ENCODE assay signal across 8 cellular contexts in genomic region chr14:80955434-80955939, GRCh38. TPM values are rescaled to one million over a fixed set of nuclear protein-coding genes. Genes with fewer than 3 reads are reported as not detected.
A peak's percentile ranks its signal among the peaks of the same experiment; 100 is the strongest.
DNase-seq lines count a peak whose midpoint lies in the region; ATAC-seq and TF ChIP-seq lines count a peak whose summit lies in the region.

Gene TSHR (plus strand): TSS chr14:80955621. CDS start chr14:80955681, 60 bp downstream.

- whole genome bisulfite sequencing in liver = 18% methylated on average over 19 of the region's 19 CpGs

- peaks cover 0 to 15% (median 8%) of the 10 kb centered on the region in 4 donors for H3K4me1 ChIP-seq in liver (ENCODE audit: control insufficient read depth in 4 of 4, insufficient read depth in 4 of 4, low read length in 3 of 4)
- H3K4me1 ChIP-seq in thoracic aorta (ENCODE audit: control insufficient read depth in 1 of 2, low read depth in 2 of 2) = peaks cover 3 to 4% of the 10 kb centered on the region in 2 donors

- no peak for TF ChIP-seq CTCF in MCF 10A (IDR thresholded peaks at IDR 0.05; ENCODE audit: unreplicated experiment)
- TF ChIP-seq CTCF in liver (IDR thresholded peaks at IDR 0.05; ENCODE audit: low read depth, low read length, missing input control) = no peak
- TF ChIP-seq CTCF in thoracic aorta (IDR thresholded peaks at IDR 0.05) = no peak

- H3K9ac ChIP-seq in liver (ENCODE audit: low read depth in 1 of 2, low read length in 2 of 2) = no peak within 1 kb of the TSS

- CTCF ChIA-PET in MCF 10A (lab: Yijun Ruan, JAX) = interaction anchor here (0.6 to 9.6 kb wide), 23 partner anchors 9 to 739 kb away, joined by 3 to 140 read pairs (median 3); no protein-coding TSS in a partner anchor

- H3K4me3 ChIP-seq in liver (ENCODE audit: low read depth in 1 of 3, low read length in 3 of 3) = peak within 1 kb of the TSS; percentile 39 to 61 (median 53)
- peak within 1 kb of the TSS; percentile 90 for H3K4me3 ChIP-seq in thoracic aorta

- ATAC-seq in thoracic aorta (ENCODE audit: insufficient number of reproducible peaks, low FRiP score, low read depth) = no peak
- ATAC-seq in GM21381 (IDR thresholded peaks at IDR 0.05; ENCODE audit: unreplicated experiment) = no peak
- ATAC-seq in GM19452 (IDR thresholded peaks at IDR 0.05; ENCODE audit: unreplicated experiment) = no peak

- intact Hi-C loops in MCF 10A (cut with micrococcal nuclease) = loop anchor here (2.0 kb wide), 1 partner anchor 215 kb away; no protein-coding TSS in a partner anchor

- TF ChIP-seq RAD21 in liver (IDR thresholded peaks at IDR 0.05) = no peak

- POLR2A ChIA-PET in MCF 10A (lab: Yijun Ruan, JAX) = no interaction called here

- no peaks in the 10 kb centered on the region for H3K9me3 Mint-ChIP-seq in MCF 10A (ENCODE audit: unreplicated experiment)

- peaks cover 69% of the 10 kb centered on the region for H3K27me3 Mint-ChIP-seq in MCF 10A (ENCODE audit: insufficient read depth, unreplicated experiment)

- H3K9me3 ChIP-seq in KOPT-K1 (ENCODE audit: insufficient read depth, low read length, poor library complexity, severe bottlenecking) (peaks cover 11% of the 10 kb centered on the region), liver (ENCODE audit: control insufficient read depth in 4 of 4, low read length in 3 of 4) (no peaks in the 10 kb centered on the region), thoracic aorta (no peaks in the 10 kb centered on the region)

- no TSS peak for BruUV-seq in MCF 10A (replicated peaks; lab: Mats Ljungman, UMichigan)

- no peaks in the 10 kb centered on the region for H3K36me3 Mint-ChIP-seq in MCF 10A (ENCODE audit: insufficient read depth, unreplicated experiment)

- no peak within 1 kb of the TSS for H3K27ac Mint-ChIP-seq in MCF 10A (ENCODE audit: low read depth, unreplicated experiment)

- peak; percentile 5 for DNase-seq in AG08395 (ENCODE audit: low spot score)
- DNase-seq in MCF 10A (ENCODE audit: unreplicated experiment) = no peak
- no peak for DNase-seq in thoracic aorta (ENCODE audit: low spot score)
- no peak for DNase-seq in stimulated activated CD4-positive, alpha-beta T cell treated with anti-CD3 and anti-CD28 coated beads, Interleukin-4, amount 100 ng/mL, for 1 hour

- H3K36me3 ChIP-seq in KOPT-K1 (ENCODE audit: insufficient read depth, low read length) (peaks cover 13% of the 10 kb centered on the region; the same call in 1 of the 2 replicates), liver (ENCODE audit: control insufficient read depth in 4 of 4, insufficient read depth in 3 of 4, low read depth in 1 of 4, low read length in 3 of 4) (no peaks in the 10 kb centered on the region), thoracic aorta (no peaks in the 10 kb centered on the region)

- peak within 1 kb of the TSS; percentile 98 for H3K27ac ChIP-seq in KOPT-K1 (ENCODE audit: low read depth, low read length, poor library complexity, severe bottlenecking)
- no peak within 1 kb of the TSS for H3K27ac ChIP-seq in liver (ENCODE audit: low read depth in 1 of 2, low read length in 2 of 2)
- no peak within 1 kb of the TSS for H3K27ac ChIP-seq in thoracic aorta

- H3K27me3 ChIP-seq in liver (ENCODE audit: control insufficient read depth in 4 of 4, insufficient read depth in 4 of 4, low read length in 3 of 4) (no peaks in the 10 kb centered on the region), thoracic aorta (replicated peaks; ENCODE audit: insufficient read depth) (no peaks in the 10 kb centered on the region)

- peak within 1 kb of the TSS; percentile 70 for H3K4me3 Mint-ChIP-seq in MCF 10A (ENCODE audit: unreplicated experiment)

- no peaks in the 10 kb centered on the region for H3K4me1 Mint-ChIP-seq in MCF 10A (ENCODE audit: insufficient read depth, unreplicated experiment)

TF ChIP-seq in liver, 16 proteins besides CTCF, POLR2A, EP300 and RAD21:
- TF ChIP-seq FOXA1 (IDR thresholded peaks at IDR 0.05) (no peak), JUND (IDR thresholded peaks at IDR 0.05) (no peak), EGR1 (IDR thresholded peaks at IDR 0.05; ENCODE audit: low read depth in 2 of 2) (no peak), SP1 (IDR thresholded peaks at IDR 0.05) (no peak), ZBTB33 (IDR thresholded peaks at IDR 0.05) (no peak), MAX (IDR thresholded peaks at IDR 0.05) (no peak), YY1 (IDR thresholded peaks at IDR 0.05) (no peak), TAF1 (conservative IDR thresholded peaks at IDR 0.05) (no peak), HNF4G (IDR thresholded peaks at IDR 0.05) (no peak), ATF3 (IDR thresholded peaks at IDR 0.05) (no peak), FOXA2 (IDR thresholded peaks at IDR 0.05) (no peak), NR2F2 (IDR thresholded peaks at IDR 0.05) (no peak), REST (IDR thresholded peaks at IDR 0.05) (no peak), HNF4A (conservative IDR thresholded peaks at IDR 0.05) (no peak), GABPA (IDR thresholded peaks at IDR 0.05 in 1 of 2, conservative IDR thresholded peaks at IDR 0.05 in 1 of 2) (no peak)
TF ChIP-seq in liver: peak in this region for 0.

RNA-seq across cellular contexts. Expression of gene TSHR, which starts in this region (rescaled TPM):
- total RNA-seq in MCF 10A (2022) = not detected in 2 replicates
- under 1 TPM in 1 of 2 donors, not detected in 1; 0.08 TPM for total RNA-seq in liver
- 1 to 10 TPM in 1 of 2 donors, not detected in 1; 3.2 TPM for polyA plus RNA-seq in liver
- under 1 TPM in 1 of 2 donors, not detected in 1; 0.63 TPM for total RNA-seq in thoracic aorta
